In genomic region chr12:27193854-27194544, GRCh38 we compare ENCODE assay signal across 1 cellular context.
TF ChIP-seq lines count a peak whose summit lies in the region.

No MANE protein-coding gene starts in this region.

TF ChIP-seq in IMR-90, 13 proteins besides CTCF, POLR2A, EP300 and RAD21:
- TF ChIP-seq SMC3 (IDR thresholded peaks at IDR 0.05; ENCODE audit: low read depth, low read length) (no peak), MXI1 (IDR thresholded peaks at IDR 0.05; ENCODE audit: borderline replicate concordance, low read depth, low read length) (0 out of 2 replicates have a peak, but pooled peaks have one; percentile 8), BHLHE40 (IDR thresholded peaks at IDR 0.05; ENCODE audit: low read depth, low read length) (no peak; the same call in 1 of the 2 replicates)
